ENCODE assay signal across 12 cellular contexts in the genomic region with DNA sequence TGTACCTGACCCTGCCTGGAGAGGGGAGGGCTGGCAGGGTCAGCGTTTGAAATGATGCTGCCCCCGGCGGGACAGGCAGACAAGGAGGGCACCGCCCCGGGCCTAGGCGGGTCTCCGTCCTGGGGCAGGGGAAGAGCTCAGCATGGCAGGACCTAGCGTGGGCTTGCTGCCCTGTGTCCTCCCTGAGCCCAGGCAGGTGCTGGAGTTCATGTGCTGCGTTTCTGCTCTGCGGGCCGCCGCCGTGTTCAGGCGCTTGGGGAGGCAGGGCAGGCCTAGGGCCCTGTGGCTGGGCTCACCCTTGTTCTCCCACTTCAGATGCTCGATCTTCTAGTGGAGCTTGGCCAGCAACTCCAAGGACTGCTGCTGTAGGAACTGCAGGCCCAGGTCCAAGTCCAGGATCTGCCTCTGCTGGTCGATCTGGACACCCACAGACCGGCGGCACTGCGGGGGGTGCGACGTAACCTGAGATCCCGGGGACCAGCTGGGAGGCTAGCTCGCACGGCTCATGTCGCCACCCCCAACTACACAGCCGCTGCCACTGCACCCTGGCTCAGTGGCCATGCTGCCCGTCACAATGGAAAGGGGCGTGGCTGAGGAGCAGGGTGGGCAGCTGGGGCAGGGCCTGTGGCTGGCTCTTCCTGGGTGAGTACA.
DNase-seq lines count a peak whose midpoint lies in the region; ATAC-seq, FAIRE-seq and TF ChIP-seq lines count a peak whose summit lies in the region.
"Had no signal": no experiment of that assay in that cellular context is flagged by ENCODE, and none has a peak within 500 bp of the region (broad histone marks: within the 10 kb centered on the region; RNA-seq: fewer than 3 reads in every experiment).

No MANE protein-coding gene starts in this region.

- peak overlapping the region; percentile 37 for H3K4me2 ChIP-seq in keratinocyte (ENCODE audit: control insufficient read depth, extremely low read depth, insufficient read depth, low read depth, low read length)

- H3K36me3 ChIP-seq in cardiac muscle cell (peaks cover 8% of the 10 kb centered on the region), keratinocyte (ENCODE audit: control insufficient read depth in 2 of 2, extremely low read depth in 1 of 2, insufficient read depth in 2 of 2, low read length in 2 of 2) (peaks cover 6% of the 10 kb centered on the region in 2 experiments)

- H3K9me3 Mint-ChIP-seq in WTC11: no peaks in the 10 kb centered on the region
- H3K9me3 Mint-ChIP-seq: activated T-cell treated with anti-CD3 and anti-CD28 coated beads, Interleukin-2, amount 50 U/mL, for 24 hours had no signal

- H4K20me1 ChIP-seq in keratinocyte (ENCODE audit: control insufficient read depth, extremely low read depth, insufficient read depth, low read length): no peaks in the 10 kb centered on the region

- H3K27ac Mint-ChIP-seq in WTC11: no peak overlapping the region

- no peaks in the 10 kb centered on the region for H3K27me3 Mint-ChIP-seq in WTC11 (ENCODE audit: low read depth)
- H3K27me3 Mint-ChIP-seq: activated T-cell treated with anti-CD3 and anti-CD28 coated beads, Interleukin-2, amount 50 U/mL, for 24 hours had no signal

- peak overlapping the region; percentile 82 for H2AFZ ChIP-seq in keratinocyte (ENCODE audit: control insufficient read depth, low read length)

- H3K79me2 ChIP-seq in keratinocyte (ENCODE audit: control insufficient read depth, insufficient read depth, low read length): no peaks in the 10 kb centered on the region

- H3K4me3 ChIP-seq in cardiac muscle cell (no peak overlapping the region), keratinocyte (ENCODE audit: control insufficient read depth in 2 of 3, extremely low read depth in 1 of 3, insufficient read depth in 2 of 3, low read depth in 1 of 3, low read length in 3 of 3) (no peak overlapping the region)

- no peak for TF ChIP-seq CTCF in cardiac muscle cell (IDR thresholded peaks at IDR 0.05; ENCODE audit: low read depth, low read length)
- no peak for TF ChIP-seq CTCF in WTC11 (IDR thresholded peaks at IDR 0.05)
- TF ChIP-seq CTCF in keratinocyte (optimal IDR thresholded peaks at IDR 0.05 in 1 of 3, IDR thresholded peaks at IDR 0.05 in 1 of 3, conservative IDR thresholded peaks at IDR 0.05 in 1 of 3; ENCODE audit: extremely low read depth in 1 of 3, insufficient read depth in 2 of 3, low read length in 3 of 3): no peak

- no peaks in the 10 kb centered on the region for H3K27me3 ChIP-seq in cardiac muscle cell
- no peaks in the 10 kb centered on the region for H3K27me3 ChIP-seq in keratinocyte (ENCODE audit: control insufficient read depth, extremely low read depth, insufficient read depth, low read length)
- H3K27me3 ChIP-seq: BE2C had no signal

- no peak overlapping the region for H3K4me3 Mint-ChIP-seq in WTC11
- H3K4me3 Mint-ChIP-seq: activated T-cell treated with anti-CD3 and anti-CD28 coated beads, Interleukin-2, amount 50 U/mL, for 24 hours had no signal

- no peaks in the 10 kb centered on the region for H3K9me3 ChIP-seq in cardiac muscle cell (ENCODE audit: low read depth)
- H3K9me3 ChIP-seq in keratinocyte (ENCODE audit: control insufficient read depth, low read depth, low read length): no peaks in the 10 kb centered on the region
- H3K9me3 ChIP-seq: BE2C had no signal

- FAIRE-seq in keratinocyte (lab: Jason Lieb, UNC) (no peak), frontal cortex (lab: Jason Lieb, UNC) (no peak)

- no peaks in the 10 kb centered on the region; the same call in 1 of the 2 replicates for H3K36me3 Mint-ChIP-seq in WTC11

- DNase-seq in cardiac muscle cell (ENCODE audit: low read depth in 1 of 2, low spot score in 1 of 2) (peak; percentile 67 to 73), left cardiac atrium (no peak), WTC11 (ENCODE audit: low spot score) (peak; percentile 74), keratinocyte (ENCODE audit: low read depth, low spot score) (no peak), frontal cortex (ENCODE audit: low spot score in 2 of 2) (no peak)
- DNase-seq in activated CD4-positive, CD25-positive, alpha-beta regulatory T cell treated with anti-CD3 and anti-CD28 coated beads, Interleukin-2, amount 50 U/mL, for 72 hours: no peak
- DNase-seq: activated T-cell treated with anti-CD3 and anti-CD28 coated beads, Interleukin-2, amount 50 U/mL, for 24 hours; BE2C; NCI-H2081 had no signal

- dilution Hi-C loops in keratinocyte (cut with MboI; ENCODE audit: extremely low pct_ligation_motif_present, low sequenced_read_pairs): no loop called here

- H3K4me1 ChIP-seq in cardiac muscle cell (ENCODE audit: low read depth) (no peaks in the 10 kb centered on the region), keratinocyte (ENCODE audit: control insufficient read depth, extremely low read depth, insufficient read depth, low read length) (peaks cover 29% of the 10 kb centered on the region)
- H3K4me1 ChIP-seq: BE2C had no signal

- intact Hi-C loops in left cardiac atrium (cut with DNase I): no loop called here

- H3K9ac ChIP-seq in keratinocyte (ENCODE audit: control insufficient read depth, extremely low read depth, insufficient read depth, low read length): no peak overlapping the region

- H3K4me1 Mint-ChIP-seq in WTC11: peaks cover 5% of the 10 kb centered on the region; the same call in 1 of the 2 replicates

- ATAC-seq in left cardiac atrium (no peak), WTC11 (peak; percentile 82), HG02885 (IDR thresholded peaks at IDR 0.05; ENCODE audit: poor library complexity, unreplicated experiment) (no peak), HG02642 (IDR thresholded peaks at IDR 0.05; ENCODE audit: poor library complexity, unreplicated experiment) (no peak)

- POLR2A ChIA-PET in WTC11 (lab: Charles Lee): no interaction called here

- H3K9me1 ChIP-seq in keratinocyte (ENCODE audit: control insufficient read depth, extremely low read depth, insufficient read depth, low read length): peaks cover 2% of the 10 kb centered on the region

- CTCF ChIA-PET in WTC11 (lab: Charles Lee): interaction anchor here (0.6 to 2.6 kb wide), 9 partner anchors 8 to 294 kb away, joined by 3 to 18 read pairs (median 4); no protein-coding TSS in a partner anchor

- H3K27ac ChIP-seq in cardiac muscle cell (no peak overlapping the region), keratinocyte (ENCODE audit: control insufficient read depth, insufficient read depth, low read length) (no peak overlapping the region)
- H3K27ac ChIP-seq: VCaP had no signal

TF ChIP-seq in WTC11, 78 proteins besides CTCF, POLR2A, EP300 and RAD21:
- 0 out of 2 replicates have a peak, but pooled peaks have one; percentile 44 for TF ChIP-seq SP1 (CRISPR knock-in tag; conservative IDR thresholded peaks at IDR 0.05)
- TF ChIP-seq NR3C1 (CRISPR knock-in tag; conservative IDR thresholded peaks at IDR 0.05; ENCODE audit: low read depth): no peak
- TF ChIP-seq FOXP1 (CRISPR knock-in tag; IDR thresholded peaks at IDR 0.05; ENCODE audit: borderline replicate concordance): 0 out of 2 replicates have a peak, but pooled peaks have one; percentile 62

Comparison
In these comparisons a context has a peak if more than half of its experiments do, and no peak if none do; other contexts are left out.
1. DNase-seq: peak in cardiac muscle cell (2 of 2) and WTC11 (single experiment); none in left cardiac atrium (single experiment), keratinocyte (single experiment), frontal cortex (0 of 2) and activated CD4-positive, CD25-positive, alpha-beta regulatory T cell treated with anti-CD3 and anti-CD28 coated beads, Interleukin-2, amount 50 U/mL, for 72 hours (single experiment).